9 cellular contexts compared by ENCODE assay signal in genomic region chr2:230643576-230644291, GRCh38.
DNase-seq lines count a peak whose midpoint lies in the region; ATAC-seq, FAIRE-seq and TF ChIP-seq lines count a peak whose summit lies in the region.
"Had no signal": no experiment of that assay in that cellular context is flagged by ENCODE, and none has a peak within 500 bp of the region (broad histone marks: within the 10 kb centered on the region; RNA-seq: fewer than 3 reads in every experiment).

No MANE protein-coding gene starts in this region.

- H3K9ac ChIP-seq in smooth muscle cell (ENCODE audit: low read depth) = no peak overlapping the region
- H3K9ac ChIP-seq: parathyroid adenoma had no signal

- no peak overlapping the region for H3K4me3 ChIP-seq in OCI-LY7 (ENCODE audit: low read depth, low read length, poor library complexity, severe bottlenecking)
- H3K4me3 ChIP-seq in skin epidermis = no peak overlapping the region
- H3K4me3 ChIP-seq in smooth muscle cell = no peak overlapping the region

- H3K9me3 ChIP-seq in OCI-LY7 (ENCODE audit: low read length) (no peaks in the 10 kb centered on the region), smooth muscle cell (replicated peaks; ENCODE audit: low read depth) (no peaks in the 10 kb centered on the region)

- H3K27ac ChIP-seq in OCI-LY7 (ENCODE audit: low read depth, low read length, poor library complexity, severe bottlenecking) (no peak overlapping the region), skin epidermis (peak overlapping the region in 16 of 21 experiments; percentile 6 to 83 (median 52)), smooth muscle cell (ENCODE audit: low read depth) (no peak overlapping the region)
- H3K27ac ChIP-seq: parathyroid adenoma had no signal

- H2AFZ ChIP-seq in OCI-LY7 (ENCODE audit: low read length) = peak overlapping the region; percentile 89
- no peak overlapping the region for H2AFZ ChIP-seq in smooth muscle cell (ENCODE audit: low read depth)
- H2AFZ ChIP-seq: parathyroid adenoma had no signal

- no peaks in the 10 kb centered on the region for H3K36me3 Mint-ChIP-seq in dendritic cell treated with granulocyte-macrophage colony-stimulating factor and Interleukin-4, amounts not matched to agents 40 ng/mL and 50 ng/mL, for 4 days (ENCODE audit: low read depth)

- no peaks in the 10 kb centered on the region for H3K27me3 ChIP-seq in smooth muscle cell (ENCODE audit: low read depth)

- CTCF ChIA-PET in OCI-LY7 (lab: Charles Lee; ENCODE audit: unreplicated experiment) = no interaction called here

- TF ChIP-seq CTCF in OCI-LY7 (conservative IDR thresholded peaks at IDR 0.05; ENCODE audit: low read length) = no peak
- TF ChIP-seq CTCF in smooth muscle cell (IDR thresholded peaks at IDR 0.05; ENCODE audit: borderline replicate concordance, insufficient read depth, poor library complexity, severe bottlenecking) = no peak

- no peaks in the 10 kb centered on the region for H4K20me1 ChIP-seq in OCI-LY7 (ENCODE audit: insufficient read depth, low read length)
- H4K20me1 ChIP-seq in smooth muscle cell (ENCODE audit: low read depth) = no peaks in the 10 kb centered on the region

- H3K27me3 Mint-ChIP-seq in dendritic cell treated with granulocyte-macrophage colony-stimulating factor and Interleukin-4, amounts not matched to agents 40 ng/mL and 50 ng/mL, for 4 days = no peaks in the 10 kb centered on the region

- ATAC-seq in HG02678 (IDR thresholded peaks at IDR 0.05; ENCODE audit: unreplicated experiment) = peak; percentile 81

- no peaks in the 10 kb centered on the region for H3F3A ChIP-seq in smooth muscle cell (ENCODE audit: low read depth)

- FAIRE-seq in GM12891 (lab: Jason Lieb, UNC) (peak; percentile 94), frontal cortex (lab: Jason Lieb, UNC) (no peak)

- H3K4me1 ChIP-seq in OCI-LY7 (ENCODE audit: insufficient read depth, low read length, poor library complexity, severe bottlenecking) (peaks cover 8% of the 10 kb centered on the region), smooth muscle cell (ENCODE audit: low read depth) (no peaks in the 10 kb centered on the region)
- H3K4me1 ChIP-seq: parathyroid adenoma had no signal

- no peak overlapping the region for H3K4me3 Mint-ChIP-seq in dendritic cell treated with granulocyte-macrophage colony-stimulating factor and Interleukin-4, amounts not matched to agents 40 ng/mL and 50 ng/mL, for 4 days

- POLR2A ChIA-PET in OCI-LY7 (lab: Charles Lee) = interaction anchor here (0.6 to 0.8 kb wide), 7 partner anchors 12 to 610 kb away, joined by 3 to 5 read pairs (median 3); no protein-coding TSS in a partner anchor

- H3K9me2 ChIP-seq in OCI-LY7 (ENCODE audit: insufficient read depth, low read length) = no peaks in the 10 kb centered on the region

- no TSS peak for BruUV-seq in OCI-LY7 (replicated peaks; lab: Mats Ljungman, UMichigan)

- H3K4me1 Mint-ChIP-seq in dendritic cell treated with granulocyte-macrophage colony-stimulating factor and Interleukin-4, amounts not matched to agents 40 ng/mL and 50 ng/mL, for 4 days (ENCODE audit: low read depth) = peaks cover 23% of the 10 kb centered on the region

- peak overlapping the region; percentile 65 for H3K27ac Mint-ChIP-seq in dendritic cell treated with granulocyte-macrophage colony-stimulating factor and Interleukin-4, amounts not matched to agents 40 ng/mL and 50 ng/mL, for 4 days

- DNase-seq in GM12891 (ENCODE audit: insufficient read length, low spot score) (no peak), OCI-LY7 (ENCODE audit: low spot score) (peak; percentile 36), frontal cortex (ENCODE audit: low spot score in 2 of 2) (no peak), NCI-H446 (lab: John Stamatoyannopoulos, UW) (no peak), smooth muscle cell (lab: John Stamatoyannopoulos, UW; ENCODE audit: unreplicated experiment) (no peak)

- H3K79me2 ChIP-seq in OCI-LY7 (ENCODE audit: insufficient read depth, low read depth, low read length) (no peaks in the 10 kb centered on the region), smooth muscle cell (ENCODE audit: low read depth) (no peaks in the 10 kb centered on the region)
- H3K79me2 ChIP-seq: parathyroid adenoma had no signal

- WGBS in smooth muscle cell (ENCODE audit: low lambda C conversion rate) = 86% methylated on average over 9 of the region's 9 CpGs

- peak; percentile 50; the same call in 1 of the 2 replicates for TF ChIP-seq POLR2A in GM12891 (IDR thresholded peaks at IDR 0.05; ENCODE audit: low read depth, low read length)

- H3K36me3 ChIP-seq in OCI-LY7 (ENCODE audit: insufficient read depth, low read length) (no peaks in the 10 kb centered on the region), smooth muscle cell (ENCODE audit: low read depth) (no peaks in the 10 kb centered on the region)

- peak overlapping the region; percentile 16; the same call in 1 of the 2 replicates for H3K4me2 ChIP-seq in OCI-LY7 (ENCODE audit: low read length)
- H3K4me2 ChIP-seq in smooth muscle cell = no peak overlapping the region

- H3K9me3 Mint-ChIP-seq in dendritic cell treated with granulocyte-macrophage colony-stimulating factor and Interleukin-4, amounts not matched to agents 40 ng/mL and 50 ng/mL, for 4 days = peaks cover 10% of the 10 kb centered on the region

- intact Hi-C loops in OCI-LY7 (cut with micrococcal nuclease; ENCODE audit: unreplicated experiment) = no loop called here
- intact Hi-C loops in dendritic cell treated with granulocyte-macrophage colony-stimulating factor and Interleukin-4, amounts not matched to agents 40 ng/mL and 50 ng/mL, for 4 days (cut with micrococcal nuclease) = no loop called here

TF ChIP-seq in GM12891, 5 proteins besides CTCF, POLR2A, EP300 and RAD21:
- TF ChIP-seq TAF1 (IDR thresholded peaks at IDR 0.05; ENCODE audit: low read depth, low read length) (peak; percentile 44; the same call in 1 of the 2 replicates), PAX5 (IDR thresholded peaks at IDR 0.05; ENCODE audit: insufficient read depth, low read length, severe bottlenecking) (no peak), POU2F2 (IDR thresholded peaks at IDR 0.05; ENCODE audit: low read depth, low read length) (no peak), SPI1 (IDR thresholded peaks at IDR 0.05; ENCODE audit: low read depth, low read length) (peak; percentile 75), POLR2AphosphoS5 (IDR thresholded peaks at IDR 0.05; ENCODE audit: low read depth, low read length) (0 out of 2 replicates have a peak, but pooled peaks have one; percentile 31)

Comparison
In these comparisons a context has a peak if more than half of its experiments do, and no peak if none do; other contexts are left out.
1. H3K27ac ChIP-seq: peak in skin epidermis (16 of 21); none in OCI-LY7 (single experiment) and smooth muscle cell (single experiment).